ENCODE assay signal across 23 cellular contexts in genomic region chr18:24982831-24983230, GRCh38.
DNase-seq lines count a peak whose midpoint lies in the region; ATAC-seq and TF ChIP-seq lines count a peak whose summit lies in the region.
"Had no signal": no experiment of that assay in that cellular context is flagged by ENCODE, and none has a peak within 500 bp of the region (broad histone marks: within the 10 kb centered on the region; RNA-seq: fewer than 3 reads in every experiment).

No MANE protein-coding gene starts in this region.

- H3K9me2 ChIP-seq in GM23248 (ENCODE audit: insufficient read depth): no peaks in the 10 kb centered on the region

- no peak overlapping the region for H3K27ac ChIP-seq in GM23248
- no peak overlapping the region for H3K27ac ChIP-seq in foreskin keratinocyte
- peak overlapping the region; percentile 42 for H3K27ac ChIP-seq in smooth muscle cell (ENCODE audit: low read depth)
- H3K27ac ChIP-seq: HL-60, pancreas, Peyer's patch, right lobe of liver had no signal

- H3K79me2 ChIP-seq in GM23248 (ENCODE audit: insufficient read depth): no peaks in the 10 kb centered on the region
- H3K79me2 ChIP-seq in smooth muscle cell (ENCODE audit: low read depth): no peaks in the 10 kb centered on the region

- H3K27me3 ChIP-seq in GM23248 (replicated peaks; ENCODE audit: insufficient read depth): no peaks in the 10 kb centered on the region; the same call in 1 of the 2 replicates
- peaks cover 4% of the 10 kb centered on the region for H3K27me3 ChIP-seq in foreskin keratinocyte
- no peaks in the 10 kb centered on the region for H3K27me3 ChIP-seq in smooth muscle cell (ENCODE audit: low read depth)
- H3K27me3 ChIP-seq: pancreas, Peyer's patch, right lobe of liver had no signal

- H3K9ac ChIP-seq in GM23248 (no peak overlapping the region), smooth muscle cell (ENCODE audit: low read depth) (no peak overlapping the region)

- H3K36me3 ChIP-seq in GM23248 (ENCODE audit: low read depth): no peaks in the 10 kb centered on the region
- H3K36me3 ChIP-seq in smooth muscle cell (ENCODE audit: low read depth): no peaks in the 10 kb centered on the region
- H3K36me3 ChIP-seq: pancreas, Peyer's patch, right lobe of liver had no signal

- H3K9me3 ChIP-seq in GM23248 (ENCODE audit: low read depth): no peaks in the 10 kb centered on the region
- no peaks in the 10 kb centered on the region for H3K9me3 ChIP-seq in smooth muscle cell (replicated peaks; ENCODE audit: low read depth)
- H3K9me3 ChIP-seq: pancreas, Peyer's patch, right lobe of liver had no signal

- H3K4me3 ChIP-seq in GM23248 (no peak overlapping the region), smooth muscle cell (no peak overlapping the region)
- H3K4me3 ChIP-seq: pancreas, Peyer's patch, right lobe of liver had no signal

- H3K4me1 ChIP-seq in GM23248 (ENCODE audit: insufficient read depth) (peaks cover 19% of the 10 kb centered on the region), foreskin keratinocyte (peaks cover 3% of the 10 kb centered on the region), smooth muscle cell (ENCODE audit: low read depth) (peaks cover 52% of the 10 kb centered on the region)
- H3K4me1 ChIP-seq: pancreas, Peyer's patch, right lobe of liver had no signal

- TF ChIP-seq CTCF in foreskin keratinocyte (conservative IDR thresholded peaks at IDR 0.05) (no peak), smooth muscle cell (IDR thresholded peaks at IDR 0.05; ENCODE audit: borderline replicate concordance, insufficient read depth, poor library complexity, severe bottlenecking) (no peak)

- H2AFZ ChIP-seq in GM23248 (no peak overlapping the region), smooth muscle cell (ENCODE audit: low read depth) (no peak overlapping the region)

- no peak overlapping the region for H3K4me2 ChIP-seq in GM23248 (ENCODE audit: unreplicated experiment)
- H3K4me2 ChIP-seq in smooth muscle cell: peak overlapping the region; percentile 13

- 25 to 35% methylated on average over 2 of the region's 2 CpGs for WGBS in GM23248 (ENCODE audit: low coverage in 1 of 2, low lambda C conversion rate in 2 of 2, missing lambda C conversion rate in 2 of 2), 2 experiments
- 7% methylated on average over 2 of the region's 2 CpGs for WGBS in smooth muscle cell (ENCODE audit: low lambda C conversion rate)

- in situ Hi-C loops in GM23248 (cut with MboI): no loop called here

- DNase-seq in GM23248 (peak; percentile 75), RKO (ENCODE audit: low spot score) (peak; percentile 22), foreskin keratinocyte (peak in 1 of 2 donors; percentile 33), smooth muscle cell (lab: John Stamatoyannopoulos, UW; ENCODE audit: unreplicated experiment) (no peak)
- DNase-seq in stimulated activated naive CD4-positive, alpha-beta T cell treated with Interleukin-2 at 50 U/mL for 16 hours (lab: John Stamatoyannopoulos, UW): no peak
- DNase-seq in activated naive CD4-positive, alpha-beta T cell (lab: John Stamatoyannopoulos, UW): no peak
- DNase-seq: activated CD4-positive, alpha-beta T cell treated with anti-CD3 and anti-CD28 coated beads, Interleukin-2, amount 50 U/mL, for 1 hour; AML-193; anterior cingulate cortex; CD8-positive, alpha-beta T cell; kidney; naive thymus-derived CD4-positive, alpha-beta T cell; NCI-H1436 treated with DMSO at 0.1 percent for 48 hours; NCI-H524; NK-92 treated with Interleukin-12 subunit alpha and Interleukin-12 subunit beta, amount 100 ng/mL, for 24 hours; pancreas; Peyer's patch; right lobe of liver; stimulated activated CD4-positive, alpha-beta T cell treated with anti-CD3 and anti-CD28 coated beads, Interleukin-15, amount 100 ng/mL, for 24 hours; T-helper 2 cell had no signal

- ATAC-seq in foreskin keratinocyte (peak; percentile 81), GM21786 (IDR thresholded peaks at IDR 0.05; ENCODE audit: unreplicated experiment) (no peak)
- ATAC-seq: CD8-positive, alpha-beta T cell; esophagus mucosa; naive thymus-derived CD4-positive, alpha-beta T cell; pancreas; right lobe of liver had no signal

- no peaks in the 10 kb centered on the region for H4K20me1 ChIP-seq in GM23248 (ENCODE audit: insufficient read depth)
- no peaks in the 10 kb centered on the region for H4K20me1 ChIP-seq in smooth muscle cell (ENCODE audit: low read depth)

- H3F3A ChIP-seq in GM23248 (ENCODE audit: insufficient read depth) (peaks cover 12% of the 10 kb centered on the region), smooth muscle cell (ENCODE audit: low read depth) (peaks cover 1% of the 10 kb centered on the region)

Comparison
In these comparisons a context has a peak if more than half of its experiments do, and no peak if none do; other contexts are left out.
1. DNase-seq: peak in GM23248 (single experiment) and RKO (single experiment); none in smooth muscle cell (single experiment), stimulated activated naive CD4-positive, alpha-beta T cell treated with Interleukin-2 at 50 U/mL for 16 hours (single experiment) and activated naive CD4-positive, alpha-beta T cell (0 of 4).